Comparison of ENCODE assay signal across 16 cellular contexts in the genomic region with DNA sequence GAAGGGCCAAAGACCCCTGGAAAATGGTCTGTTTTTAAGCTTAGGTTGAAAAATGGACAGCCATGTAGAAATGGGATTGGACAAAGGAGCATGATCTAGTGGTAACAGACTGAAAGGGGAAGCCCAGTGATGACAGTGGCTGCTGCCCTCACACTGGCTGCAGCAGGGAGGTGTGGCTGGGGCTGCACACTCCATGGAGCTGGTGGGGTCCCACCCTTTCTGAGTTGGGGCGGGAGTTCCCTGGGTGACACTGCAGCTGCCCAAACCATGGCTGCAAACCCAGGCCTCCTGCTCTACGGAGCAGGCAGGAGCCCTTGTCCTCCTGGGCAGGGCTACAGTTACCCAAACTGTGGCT. TPM values are rescaled to one million over a fixed set of nuclear protein-coding genes. Genes with fewer than 3 reads are reported as not detected.
A peak's percentile ranks its signal among the peaks of the same experiment; 100 is the strongest.
DNase-seq lines count a peak whose midpoint lies in the region; ATAC-seq and TF ChIP-seq lines count a peak whose summit lies in the region.
"Had no signal": no experiment of that assay in that cellular context is flagged by ENCODE, and none has a peak within 500 bp of the region (broad histone marks: within the 10 kb centered on the region; RNA-seq: fewer than 3 reads in every experiment).

No MANE protein-coding gene starts in this region.

- H3K27ac Mint-ChIP-seq in dendritic cell treated with granulocyte-macrophage colony-stimulating factor and Interleukin-4, amounts not matched to agents 40 ng/mL and 50 ng/mL, for 4 days, result peak overlapping the region; percentile 4

- no peak for TF ChIP-seq CTCF in HEK293 (tag by site-specific recombination; IDR thresholded peaks at IDR 0.05)
- TF ChIP-seq CTCF in spleen (IDR thresholded peaks at IDR 0.05 in 8 of 11, conservative IDR thresholded peaks at IDR 0.05 in 3 of 11), result no peak
- TF ChIP-seq CTCF in prostate gland (IDR thresholded peaks at IDR 0.05), result no peak

- H3K27me3 ChIP-seq in SJCRH30 (no peaks in the 10 kb centered on the region), spleen (replicated peaks in 1 of 7) (no peaks in the 10 kb centered on the region), prostate gland (replicated peaks; ENCODE audit: insufficient read depth) (no peaks in the 10 kb centered on the region)

- no peak for ATAC-seq in GM19397 (IDR thresholded peaks at IDR 0.05; ENCODE audit: unreplicated experiment)

- no peaks in the 10 kb centered on the region for H3K4me1 ChIP-seq in HEK293 (ENCODE audit: control insufficient read depth, insufficient read depth, low read length)
- H3K4me1 ChIP-seq in SJCRH30, result no peaks in the 10 kb centered on the region
- H3K4me1 ChIP-seq in spleen, result no peaks in the 10 kb centered on the region
- H3K4me1 ChIP-seq in prostate gland (replicated peaks), result peaks cover 4% of the 10 kb centered on the region

- no peaks in the 10 kb centered on the region for H3K9me3 Mint-ChIP-seq in dendritic cell treated with granulocyte-macrophage colony-stimulating factor and Interleukin-4, amounts not matched to agents 40 ng/mL and 50 ng/mL, for 4 days

- CTCF ChIA-PET in HEK293 (lab: Yijun Ruan, JAX), result interaction anchor here (1.4 to 5.5 kb wide), 3 partner anchors 10 to 208 kb away, joined by 5 to 138 read pairs (median 13); no protein-coding TSS in a partner anchor

- POLR2A ChIA-PET in HEK293 (lab: Yijun Ruan, JAX), result no interaction called here

- H3K36me3 ChIP-seq in HEK293 (ENCODE audit: control insufficient read depth in 2 of 2, insufficient read depth in 1 of 2, low read length in 2 of 2), result no peaks in the 10 kb centered on the region
- H3K36me3 ChIP-seq in SJCRH30, result no peaks in the 10 kb centered on the region
- H3K36me3 ChIP-seq in spleen, result no peaks in the 10 kb centered on the region
- H3K36me3 ChIP-seq in prostate gland, result no peaks in the 10 kb centered on the region

- H3K4me3 ChIP-seq in HEK293 (ENCODE audit: low read depth, low read length) (no peak overlapping the region), SJCRH30 (no peak overlapping the region), spleen (no peak overlapping the region), prostate gland (no peak overlapping the region)

- no peaks in the 10 kb centered on the region for H3K9me3 ChIP-seq in HEK293 (ENCODE audit: control insufficient read depth, insufficient read depth, low read depth, low read length)
- no peaks in the 10 kb centered on the region for H3K9me3 ChIP-seq in SJCRH30 (replicated peaks)
- H3K9me3 ChIP-seq in spleen, result no peaks in the 10 kb centered on the region
- H3K9me3 ChIP-seq in prostate gland, result no peaks in the 10 kb centered on the region

- peak; percentile 39 to 55 for DNase-seq in SJCRH30
- DNase-seq in spleen, result peak; percentile 59
- DNase-seq in prostate gland (ENCODE audit: low spot score), result no peak
- DNase-seq in T-helper 9 cell, result no peak
- DNase-seq: COR-L47, DMS153, EL, KBM-7, NCI-H1092 treated with DMSO at 0.1 percent for 48 hours, NCI-H2081 treated with DMSO at 0.1 percent for 48 hours, NCI-H2227 treated with DMSO at 0.1 percent for 48 hours, NCI-H526 treated with DMSO at 0.1 percent for 48 hours had no signal

- no peaks in the 10 kb centered on the region for H3K36me3 Mint-ChIP-seq in dendritic cell treated with granulocyte-macrophage colony-stimulating factor and Interleukin-4, amounts not matched to agents 40 ng/mL and 50 ng/mL, for 4 days (ENCODE audit: low read depth)

- H3K4me3 Mint-ChIP-seq in dendritic cell treated with granulocyte-macrophage colony-stimulating factor and Interleukin-4, amounts not matched to agents 40 ng/mL and 50 ng/mL, for 4 days, result no peak overlapping the region

- TF ChIP-seq POLR2A in spleen (IDR thresholded peaks at IDR 0.05) (no peak), prostate gland (IDR thresholded peaks at IDR 0.05) (no peak)

- intact Hi-C loops in dendritic cell treated with granulocyte-macrophage colony-stimulating factor and Interleukin-4, amounts not matched to agents 40 ng/mL and 50 ng/mL, for 4 days (cut with micrococcal nuclease), result no loop called here
- intact Hi-C loops in spleen (cut with DNase I; ENCODE audit: low total_unique reads), result no loop called here
- intact Hi-C loops in prostate gland (cut with DNase I), result no loop called here

- WGBS in spleen, 5 donors, result 63 to 80% (median 70%) methylated on average over 1 to 2 of the region's 2 CpGs; no CpG with 5 or more reads in 1 of the 5 donors
- WGBS in prostate gland, result no CpG with 5 or more reads among the region's 2 CpGs

- peaks cover 13% of the 10 kb centered on the region for H3K4me1 Mint-ChIP-seq in dendritic cell treated with granulocyte-macrophage colony-stimulating factor and Interleukin-4, amounts not matched to agents 40 ng/mL and 50 ng/mL, for 4 days (ENCODE audit: low read depth)

- peaks cover 7% of the 10 kb centered on the region for H3K27me3 Mint-ChIP-seq in dendritic cell treated with granulocyte-macrophage colony-stimulating factor and Interleukin-4, amounts not matched to agents 40 ng/mL and 50 ng/mL, for 4 days

- H3K27ac ChIP-seq in HEK293 (ENCODE audit: extremely low read depth, low read depth, low read length) (no peak overlapping the region), SJCRH30 (no peak overlapping the region), spleen (no peak overlapping the region), prostate gland (no peak overlapping the region)
- H3K27ac ChIP-seq: RWPE1 had no signal

TF ChIP-seq in HEK293, 187 proteins besides CTCF, POLR2A, EP300 and RAD21:
- TF ChIP-seq SP2 (tag by site-specific recombination; IDR thresholded peaks at IDR 0.05) (peak; percentile 25; the same call in 1 of the 2 replicates), ZNF202 (tag by site-specific recombination; IDR thresholded peaks at IDR 0.05; ENCODE audit: borderline replicate concordance) (no peak), KLF1 (tag by site-specific recombination; IDR thresholded peaks at IDR 0.05) (peak; percentile 53), ZNF585B (tag by site-specific recombination; IDR thresholded peaks at IDR 0.05) (no peak)
TF ChIP-seq in HEK293: peak in this region for 2.

RNA-seq across cellular contexts. Expression of a gene that starts 8.5 kb away (rescaled TPM):
- not detected in 2 replicates for total RNA-seq in SJCRH30 (2014; rRNA removed; shearing (Covaris generic))
- 1 to 10 TPM in 6 of 7 donors, under 1 TPM in 1; 0.66 to 1.9 (median 1.3) TPM for total RNA-seq in spleen
- 1 to 10 TPM in 1 of 3 donors, under 1 TPM in 2; 0.67 to 2.8 (median 0.86) TPM for polyA plus RNA-seq in spleen
- under 1 TPM; 0.32 to 0.57 TPM for total RNA-seq in prostate gland

RNA-seq across cellular contexts. Expression of a gene that starts 31.5 kb away (rescaled TPM):
- 2,129 and 2,719 TPM in 2 replicates for total RNA-seq in SJCRH30 (2014; rRNA removed; shearing (Covaris generic))
- total RNA-seq in spleen, result 1,000 to 10,000 TPM; 1,033 to 2,189 (median 1,131) TPM
- 1,000 to 10,000 TPM; 3,993 to 4,934 (median 4,074) TPM for polyA plus RNA-seq in spleen
- total RNA-seq in prostate gland, result 1,000 to 10,000 TPM; 1,707 to 2,711 TPM

Comparison
In these comparisons a context has a peak if more than half of its experiments do, and no peak if none do; other contexts are left out.
1. DNase-seq: peak in SJCRH30 (2 of 2) and spleen (single experiment); none in prostate gland (single experiment) and T-helper 9 cell (single experiment).